28 cellular contexts compared by ENCODE assay signal in genomic region chr4:138632856-138633255, GRCh38.
"Had no signal": no experiment of that assay in that cellular context is flagged by ENCODE, and none has a peak within 500 bp of the region (broad histone marks: within the 10 kb centered on the region; RNA-seq: fewer than 3 reads in every experiment).

No MANE protein-coding gene starts in this region.

- H3K4me3 Mint-ChIP-seq: activated naive CD4-positive, alpha-beta T cell treated with anti-CD3 and anti-CD28 coated beads, Interleukin-2, amount 50 U/mL, for 24 hours; activated naive CD8-positive, alpha-beta T cell treated with anti-CD3 and anti-CD28 coated beads, Interleukin-2, amount 50 U/mL, for 24 hours; activated T-cell treated with anti-CD3 and anti-CD28 coated beads, Interleukin-2, amount 50 U/mL, for 4 hours; mesothelial cell of epicardium; naive B cell; nephron progenitor cell had no signal

- H3K36me3 ChIP-seq: esophagus muscularis mucosa, spleen, suprapubic skin, tibial artery, upper lobe of right lung had no signal

- H3K9me3 ChIP-seq: body of pancreas, esophagus muscularis mucosa, spleen, suprapubic skin, tibial artery, upper lobe of right lung had no signal

- H3K27me3 Mint-ChIP-seq: activated naive CD4-positive, alpha-beta T cell treated with anti-CD3 and anti-CD28 coated beads, Interleukin-2, amount 50 U/mL, for 24 hours; activated naive CD8-positive, alpha-beta T cell treated with anti-CD3 and anti-CD28 coated beads, Interleukin-2, amount 50 U/mL, for 24 hours had no signal

- H3K27me3 ChIP-seq: body of pancreas, esophagus muscularis mucosa, spleen, suprapubic skin, tibial artery, upper lobe of right lung had no signal

- DNase-seq: activated CD4-positive, alpha-beta T cell treated with anti-CD3 and anti-CD28 coated beads for 4 hours; activated CD4-positive, alpha-beta T cell treated with anti-CD3 and anti-CD28 coated beads, Interleukin-2, amount 50 U/mL, for 48 hours; activated CD8-positive, alpha-beta memory T cell treated with anti-CD3 and anti-CD28 coated beads, Interleukin-2, amount 50 U/mL, for 4 hours; activated naive CD8-positive, alpha-beta T cell treated with anti-CD3 and anti-CD28 coated beads, Interleukin-2, amount 50 U/mL, for 24 hours; activated T-cell treated with anti-CD3 and anti-CD28 coated beads, Interleukin-2, amount 50 U/mL, for 4 hours; amygdala; body of pancreas; dermis blood vessel endothelial cell; effector CD4-positive, alpha-beta T cell; foreskin melanocyte; hippocampal formation; left colon; naive B cell; nephron progenitor cell; nucleus accumbens; right cardiac atrium; spleen; stimulated activated naive CD4-positive, alpha-beta T cell; tibial artery; upper lobe of right lung had no signal

- H3K4me1 Mint-ChIP-seq: activated naive CD4-positive, alpha-beta T cell treated with anti-CD3 and anti-CD28 coated beads, Interleukin-2, amount 50 U/mL, for 24 hours; activated naive CD8-positive, alpha-beta T cell treated with anti-CD3 and anti-CD28 coated beads, Interleukin-2, amount 50 U/mL, for 24 hours; naive B cell had no signal

- H3K4me1 ChIP-seq: body of pancreas, esophagus muscularis mucosa, spleen, suprapubic skin, tibial artery, upper lobe of right lung had no signal

- H3K36me3 Mint-ChIP-seq: activated naive CD4-positive, alpha-beta T cell treated with anti-CD3 and anti-CD28 coated beads, Interleukin-2, amount 50 U/mL, for 24 hours; mesothelial cell of epicardium; naive B cell had no signal

- H3K27ac Mint-ChIP-seq: activated naive CD4-positive, alpha-beta T cell treated with anti-CD3 and anti-CD28 coated beads, Interleukin-2, amount 50 U/mL, for 24 hours; activated naive CD8-positive, alpha-beta T cell treated with anti-CD3 and anti-CD28 coated beads, Interleukin-2, amount 50 U/mL, for 24 hours; activated T-helper 2 cell treated with anti-CD3 and anti-CD28 coated beads, Interferon-gamma antibody, Interleukin-2, Interleukin-4, amounts not matched to agents 10 μg/mL and 5 μg/mL and 100 μg/mL, durations not matched to agents 14 hours and 24 hours and 36 hours; mesothelial cell of epicardium; naive B cell; nephron progenitor cell had no signal

- FAIRE-seq: colon, keratinocyte had no signal

- H3K4me3 ChIP-seq: body of pancreas, esophagus muscularis mucosa, spleen, suprapubic skin, tibial artery, upper lobe of right lung had no signal

- ATAC-seq: activated naive CD8-positive, alpha-beta T cell treated with anti-CD3 and anti-CD28 coated beads, Interleukin-2, amount 50 U/mL, for 24 hours; activated T-cell treated with anti-CD3 and anti-CD28 coated beads, Interleukin-2, amount 50 U/mL, for 4 hours; body of pancreas; left colon; right cardiac atrium; upper lobe of right lung had no signal

- H3K27ac ChIP-seq: body of pancreas, esophagus muscularis mucosa, spleen, suprapubic skin, tibial artery, upper lobe of right lung, VCaP had no signal

- H3K9me3 Mint-ChIP-seq: activated naive CD4-positive, alpha-beta T cell treated with anti-CD3 and anti-CD28 coated beads, Interleukin-2, amount 50 U/mL, for 24 hours; activated naive CD8-positive, alpha-beta T cell treated with anti-CD3 and anti-CD28 coated beads, Interleukin-2, amount 50 U/mL, for 24 hours; activated T-helper 2 cell treated with anti-CD3 and anti-CD28 coated beads, Interferon-gamma antibody, Interleukin-2, Interleukin-4, amounts not matched to agents 10 μg/mL and 5 μg/mL and 100 μg/mL, durations not matched to agents 14 hours and 24 hours and 36 hours; nephron progenitor cell had no signal
